ENCODE assay signal across 1 cellular context in genomic region chr9:81473206-81473605, GRCh38.
TF ChIP-seq lines count a peak whose summit lies in the region.

No MANE protein-coding gene starts in this region.

TF ChIP-seq in IMR-90, 13 proteins besides CTCF, POLR2A, EP300 and RAD21 (continued from another document):
- TF ChIP-seq MAZ (IDR thresholded peaks at IDR 0.05; ENCODE audit: borderline replicate concordance, low read depth, low read length) (no peak), FOS (IDR thresholded peaks at IDR 0.05; ENCODE audit: low read depth, low read length) (no peak), RCOR1 (IDR thresholded peaks at IDR 0.05; ENCODE audit: insufficient replicate concordance, low read length) (no peak), CHD1 (IDR thresholded peaks at IDR 0.05; ENCODE audit: low read depth, low read length) (no peak), SMC3 (IDR thresholded peaks at IDR 0.05; ENCODE audit: low read depth, low read length) (no peak)
TF ChIP-seq in IMR-90: peak in this region for 0.
